ENCODE assay signal across 22 cellular contexts in the genomic region with DNA sequence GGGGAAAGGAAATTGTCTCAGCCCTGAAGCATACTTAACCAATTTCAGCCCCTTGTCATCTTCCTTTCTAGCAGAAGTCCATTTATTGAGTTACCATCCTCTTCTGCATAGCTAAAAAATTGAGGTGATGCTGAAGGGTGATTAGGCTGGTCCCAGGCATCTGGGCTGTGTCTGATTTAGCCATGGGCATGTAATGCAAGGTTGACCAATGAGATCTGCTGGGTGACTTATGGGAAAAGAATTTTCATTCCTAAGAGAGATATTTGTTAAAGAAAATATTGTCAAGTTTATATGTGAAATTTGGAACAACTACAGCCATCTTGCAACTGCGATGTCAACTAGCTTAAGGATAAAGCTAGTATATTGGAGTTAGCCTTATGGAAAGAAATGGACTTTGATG.
"Had no signal": no experiment of that assay in that cellular context is flagged by ENCODE, and none has a peak within 500 bp of the region (broad histone marks: within the 10 kb centered on the region; RNA-seq: fewer than 3 reads in every experiment).

No MANE protein-coding gene starts in this region.

- H3K9me3 Mint-ChIP-seq: activated naive CD8-positive, alpha-beta T cell treated with anti-CD3 and anti-CD28 coated beads, Interleukin-2, amount 10 ng/mL, durations not matched to agents 7 days and 5 days; endodermal cell; mesothelial cell of epicardium; nephron progenitor cell; T-helper 1 cell treated with Interleukin-12 subunit alpha and Interleukin-12 subunit beta and Interleukin-4 antibody, amounts not matched to agents 30 μg/mL and 1 μg/mL, for 36 hours; WTC11 had no signal

- H3K27ac Mint-ChIP-seq: activated CD8-positive, alpha-beta T cell treated with anti-CD3 and anti-CD28 coated beads, Interleukin-2, amount 10 ng/mL, durations not matched to agents 7 days and 5 days; activated naive CD8-positive, alpha-beta T cell treated with anti-CD3 and anti-CD28 coated beads, Interleukin-2, amount 10 ng/mL, durations not matched to agents 7 days and 5 days; endodermal cell; mesothelial cell of epicardium; nephron progenitor cell; T-helper 1 cell treated with Interleukin-12 subunit alpha and Interleukin-12 subunit beta and Interleukin-4 antibody, amounts not matched to agents 30 μg/mL and 1 μg/mL, for 36 hours; WTC11 had no signal

- H3K4me3 ChIP-seq: suprapubic skin, upper lobe of left lung had no signal

- H3K27me3 ChIP-seq: brain microvascular endothelial cell, suprapubic skin had no signal

- ATAC-seq: activated CD8-positive, alpha-beta T cell treated with anti-CD3 and anti-CD28 coated beads, Interleukin-2, amount 10 ng/mL, durations not matched to agents 7 days and 5 days; WTC11 had no signal

- H3K27ac ChIP-seq: brain microvascular endothelial cell, suprapubic skin, upper lobe of left lung had no signal

- H3K9me3 ChIP-seq: suprapubic skin, upper lobe of left lung had no signal

- H3K4me3 Mint-ChIP-seq: activated CD8-positive, alpha-beta T cell treated with anti-CD3 and anti-CD28 coated beads, Interleukin-2, amount 10 ng/mL, durations not matched to agents 7 days and 5 days; activated naive CD8-positive, alpha-beta T cell treated with anti-CD3 and anti-CD28 coated beads, Interleukin-2, amount 10 ng/mL, durations not matched to agents 7 days and 5 days; endodermal cell; mesothelial cell of epicardium; nephron progenitor cell; T-helper 1 cell treated with Interleukin-12 subunit alpha and Interleukin-12 subunit beta and Interleukin-4 antibody, amounts not matched to agents 30 μg/mL and 1 μg/mL, for 36 hours; WTC11 had no signal

- H3K36me3 Mint-ChIP-seq: mesothelial cell of epicardium, WTC11 had no signal

- H3K36me3 ChIP-seq: suprapubic skin, upper lobe of left lung had no signal

- DNase-seq: activated CD4-positive, alpha-beta T cell treated with anti-CD3 and anti-CD28 coated beads for 48 hours; activated CD8-positive, alpha-beta memory T cell treated with anti-CD3 and anti-CD28 coated beads, Interleukin-2, amount 50 U/mL, for 4 hours; activated CD8-positive, alpha-beta T cell treated with anti-CD3 and anti-CD28 coated beads, Interleukin-2, amount 10 ng/mL, durations not matched to agents 7 days and 5 days; activated naive CD8-positive, alpha-beta T cell treated with anti-CD3 and anti-CD28 coated beads, Interleukin-2, amount 10 ng/mL, durations not matched to agents 7 days and 5 days; anterior cingulate cortex; brain microvascular endothelial cell; cerebellar nuclear complex; dermis blood vessel endothelial cell; endodermal cell; erythroblast; hippocampal formation; nephron progenitor cell; occipital lobe; small intestine; stimulated activated CD4-positive, alpha-beta T cell treated with anti-CD3 and anti-CD28 coated beads, Interleukin-4, amount 100 ng/mL, for 4 hours; stimulated activated CD8-positive, alpha-beta memory T cell treated with anti-CD3 and anti-CD28 coated beads, Interleukin-4, amount 100 ng/mL, for 48 hours; stimulated activated naive CD4-positive, alpha-beta T cell treated with Interleukin-2 at 50 U/mL for 16 hours; upper lobe of left lung had no signal
